Comparison of ENCODE assay signal across 8 cellular contexts in the genomic region with DNA sequence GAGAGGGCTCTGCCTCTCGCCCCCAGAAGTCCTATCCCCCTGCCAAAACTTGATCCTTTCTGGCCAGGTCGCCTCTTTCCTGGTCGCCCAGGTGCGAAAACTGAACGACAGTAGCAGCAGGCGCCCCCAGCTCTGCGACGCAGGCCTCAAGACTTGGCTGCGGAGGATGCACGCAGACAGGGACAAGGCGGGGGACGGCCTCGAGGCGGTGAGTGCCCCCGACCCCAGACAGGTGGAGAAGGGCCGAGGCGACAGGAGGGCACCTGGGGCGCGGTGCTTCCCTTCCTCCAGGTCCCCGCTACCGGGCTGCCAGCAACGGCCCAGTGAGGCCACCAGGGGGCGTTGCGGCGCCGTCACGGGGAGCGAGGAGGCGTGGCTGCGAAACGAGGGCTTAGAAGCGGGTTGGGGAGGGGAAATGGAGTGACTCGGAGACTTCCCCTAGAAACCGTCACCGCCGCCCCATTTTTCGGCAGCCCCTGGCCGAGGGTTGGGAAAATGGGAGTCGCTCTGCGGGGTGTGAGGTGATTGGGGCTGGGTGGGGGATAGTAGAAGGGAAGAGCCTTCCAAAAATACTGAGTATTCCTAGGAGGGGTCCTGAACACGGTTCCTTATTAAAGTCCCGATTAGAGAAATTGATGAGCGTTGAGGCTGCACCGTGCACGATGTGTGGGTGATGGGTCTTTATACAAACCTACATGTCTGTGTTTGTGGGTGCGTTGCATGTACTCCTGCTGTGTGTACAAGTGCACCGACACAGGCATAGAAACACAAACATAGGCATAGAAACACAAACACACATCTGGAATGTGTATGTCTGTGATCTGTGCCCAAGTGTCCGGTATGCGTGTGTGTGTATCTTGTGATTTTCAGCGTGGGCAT.
DNase-seq lines count a peak whose midpoint lies in the region; ATAC-seq lines count a peak whose summit lies in the region.

No MANE protein-coding gene starts in this region.

- no peak overlapping the region for H3K27ac ChIP-seq in caudate nucleus (ENCODE audit: low read depth, low read length)

- DNase-seq in 8988T (peak; percentile 84), NCI-H345 treated with DMSO at 0.1 percent for 48 hours (lab: John Stamatoyannopoulos, UW; ENCODE audit: unreplicated experiment) (peak; percentile 77), caudate nucleus (lab: John Stamatoyannopoulos, UW) (peak in 58 of 61 donors; percentile 2 to 82 (median 60)), kidney tubule cell (ENCODE audit: low spot score) (peak; percentile 66)
- peak; percentile 84 for DNase-seq in activated CD4-positive, CD25-positive, alpha-beta regulatory T cell treated with anti-CD3 and anti-CD28 coated beads, Interleukin-2, amount 50 U/mL, for 16 hours (ENCODE audit: low read depth, low spot score)
- DNase-seq in stimulated activated CD4-positive, alpha-beta T cell treated with anti-CD3 and anti-CD28 coated beads, Interleukin-2, amount 100 ng/mL, for 4 hours (ENCODE audit: low read depth) = peak; percentile 82

- ATAC-seq in GM18511 (IDR thresholded peaks at IDR 0.05; ENCODE audit: unreplicated experiment) = peak; percentile 88
- peak; percentile 66 for ATAC-seq in HG03196 (IDR thresholded peaks at IDR 0.05; ENCODE audit: unreplicated experiment)
